8 cellular contexts compared by ENCODE assay signal in the genomic region with DNA sequence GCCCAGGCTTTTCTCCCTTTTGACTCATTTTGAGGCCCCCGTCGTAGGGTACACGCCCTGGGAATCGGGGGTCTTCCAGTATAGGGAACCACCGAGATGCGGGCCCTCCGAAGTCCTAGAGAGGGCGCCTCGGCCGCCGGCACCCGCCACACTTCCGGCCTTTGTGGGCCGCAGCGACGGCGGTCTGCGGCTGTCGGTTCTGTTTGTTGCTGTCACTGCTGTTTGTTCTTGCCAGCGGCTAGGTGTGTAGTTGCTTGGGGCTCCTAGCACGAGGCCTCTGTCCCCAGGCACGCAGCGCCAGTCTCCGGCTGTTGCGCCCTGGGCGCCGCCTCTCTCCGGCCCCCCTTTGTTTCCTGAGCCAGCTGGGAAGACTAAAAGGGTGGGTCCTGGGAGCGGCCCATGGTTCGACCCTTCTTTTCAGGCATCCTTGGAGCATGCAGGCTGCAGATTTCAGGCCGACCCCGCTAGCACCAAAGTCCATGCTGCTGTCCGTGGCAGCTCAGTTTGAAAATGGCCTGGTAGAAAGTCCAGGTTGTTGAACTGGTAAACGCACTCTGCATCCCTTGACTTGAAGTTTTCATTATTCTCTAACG. TPM values are rescaled to one million over a fixed set of nuclear protein-coding genes. Genes with fewer than 3 reads are reported as not detected.
DNase-seq lines count a peak whose midpoint lies in the region; ATAC-seq and TF ChIP-seq lines count a peak whose summit lies in the region.

No MANE protein-coding gene starts in this region.

- H3K4me3 ChIP-seq in psoas muscle, result peak overlapping the region; percentile 66
- peak overlapping the region; percentile 49 to 53 for H3K4me3 ChIP-seq in vagina

- H3K36me3 ChIP-seq in psoas muscle (ENCODE audit: insufficient read depth in 1 of 2, low read depth in 1 of 2) (no peaks in the 10 kb centered on the region), vagina (no peaks in the 10 kb centered on the region)

- TF ChIP-seq POLR2A in vagina (IDR thresholded peaks at IDR 0.05), result no peak

- H3K9me3 ChIP-seq in psoas muscle, result no peaks in the 10 kb centered on the region
- H3K9me3 ChIP-seq in vagina, result no peaks in the 10 kb centered on the region

- H3K27me3 ChIP-seq in psoas muscle (ENCODE audit: insufficient read depth in 3 of 3, low read length in 2 of 3) (no peaks in the 10 kb centered on the region), vagina (no peaks in the 10 kb centered on the region)

- TF ChIP-seq CTCF in GM13976 (IDR thresholded peaks at IDR 0.05; ENCODE audit: borderline replicate concordance, control extremely low read depth, extremely low read depth, insufficient read depth, missing control alignments), result peak; percentile 1
- peak; percentile 31 for TF ChIP-seq CTCF in psoas muscle (IDR thresholded peaks at IDR 0.05)
- TF ChIP-seq CTCF in vagina (IDR thresholded peaks at IDR 0.05), result no peak

- no peaks in the 10 kb centered on the region for H3K4me1 ChIP-seq in psoas muscle
- H3K4me1 ChIP-seq in vagina, result peaks cover 20% of the 10 kb centered on the region

- intact Hi-C loops in psoas muscle (cut with DNase I), result no loop called here
- intact Hi-C loops in vagina (cut with DNase I), result no loop called here

- in situ Hi-C loops in GM13976 (cut with MboI; ENCODE audit: low sequenced_read_pairs, unreplicated experiment), result loop anchor here (10.0 kb wide), 1 partner anchor 77 kb away; no protein-coding TSS in a partner anchor

- WGBS in psoas muscle, 3 donors, result 3 to 6% (median 5%) methylated on average over 35 of the region's 35 CpGs

- ATAC-seq in psoas muscle, result peak; percentile 27 to 75 (median 70)
- no peak for ATAC-seq in HG03108 (IDR thresholded peaks at IDR 0.05; ENCODE audit: unreplicated experiment)

- H3K27ac ChIP-seq in psoas muscle (peak overlapping the region; percentile 42), vagina (peak overlapping the region; percentile 72)

- peak; percentile 77 for DNase-seq in GM13976 (ENCODE audit: low spot score)
- DNase-seq in NCI-H774 (lab: John Stamatoyannopoulos, UW), result peak; percentile 22
- DNase-seq in activated effector memory CD4-positive, alpha-beta T cell treated with anti-CD3 and anti-CD28 coated beads, Interleukin-2, amount 50 U/mL, for 16 hours, result peak; percentile 86
- peak; percentile 44 for DNase-seq in globus pallidus (ENCODE audit: low spot score)
- DNase-seq in psoas muscle, result peak; percentile 45 to 69
- no peak for DNase-seq in vagina (ENCODE audit: extremely low spot score in 2 of 2)
- no peak for DNase-seq in cortex of kidney (lab: John Stamatoyannopoulos, UW)

RNA-seq across cellular contexts. Expression of a gene that starts 17.8 kb away (rescaled TPM):
- total RNA-seq in psoas muscle, result 10 to 100 TPM; 38.5 to 40.2 (median 38.9) TPM
- 10 to 100 TPM in 1 of 3 donors, 1 to 10 TPM in 2; 5.7 to 15.8 (median 8.8) TPM for polyA plus RNA-seq in psoas muscle
- 36.6 TPM for total RNA-seq in vagina

RNA-seq across cellular contexts. Expression of a gene that starts 21.8 kb away (rescaled TPM):
- total RNA-seq in psoas muscle, result under 1 TPM; 0.49 to 0.82 (median 0.59) TPM
- polyA plus RNA-seq in psoas muscle, result 1 to 10 TPM in 2 of 3 donors, under 1 TPM in 1; 0.73 to 2.4 (median 1.6) TPM
- total RNA-seq in vagina, result 2.7 TPM

RNA-seq across cellular contexts. Expression of a gene that starts 51.9 kb away (rescaled TPM):
- total RNA-seq in psoas muscle, result 10 to 100 TPM in 3 of 4 donors, 1 to 10 TPM in 1; 9.9 to 20.3 (median 11.7) TPM
- polyA plus RNA-seq in psoas muscle, result 10 to 100 TPM in 2 of 3 donors, 1 to 10 TPM in 1; 6.8 to 25.6 (median 16.2) TPM
- 19.9 TPM for total RNA-seq in vagina

Comparison
In these comparisons a context has a peak if more than half of its experiments do, and no peak if none do; other contexts are left out.
1. DNase-seq: peak in GM13976 (single experiment), NCI-H774 (single experiment), activated effector memory CD4-positive, alpha-beta T cell treated with anti-CD3 and anti-CD28 coated beads, Interleukin-2, amount 50 U/mL, for 16 hours (single experiment), globus pallidus (single experiment) and psoas muscle (2 of 2); none in vagina (0 of 2) and cortex of kidney (single experiment).
2. CTCF ChIP-seq: peak in GM13976 (single experiment) and psoas muscle (single experiment); none in vagina (0 of 3).